Comparison of ENCODE assay signal across 8 cellular contexts in the genomic region with DNA sequence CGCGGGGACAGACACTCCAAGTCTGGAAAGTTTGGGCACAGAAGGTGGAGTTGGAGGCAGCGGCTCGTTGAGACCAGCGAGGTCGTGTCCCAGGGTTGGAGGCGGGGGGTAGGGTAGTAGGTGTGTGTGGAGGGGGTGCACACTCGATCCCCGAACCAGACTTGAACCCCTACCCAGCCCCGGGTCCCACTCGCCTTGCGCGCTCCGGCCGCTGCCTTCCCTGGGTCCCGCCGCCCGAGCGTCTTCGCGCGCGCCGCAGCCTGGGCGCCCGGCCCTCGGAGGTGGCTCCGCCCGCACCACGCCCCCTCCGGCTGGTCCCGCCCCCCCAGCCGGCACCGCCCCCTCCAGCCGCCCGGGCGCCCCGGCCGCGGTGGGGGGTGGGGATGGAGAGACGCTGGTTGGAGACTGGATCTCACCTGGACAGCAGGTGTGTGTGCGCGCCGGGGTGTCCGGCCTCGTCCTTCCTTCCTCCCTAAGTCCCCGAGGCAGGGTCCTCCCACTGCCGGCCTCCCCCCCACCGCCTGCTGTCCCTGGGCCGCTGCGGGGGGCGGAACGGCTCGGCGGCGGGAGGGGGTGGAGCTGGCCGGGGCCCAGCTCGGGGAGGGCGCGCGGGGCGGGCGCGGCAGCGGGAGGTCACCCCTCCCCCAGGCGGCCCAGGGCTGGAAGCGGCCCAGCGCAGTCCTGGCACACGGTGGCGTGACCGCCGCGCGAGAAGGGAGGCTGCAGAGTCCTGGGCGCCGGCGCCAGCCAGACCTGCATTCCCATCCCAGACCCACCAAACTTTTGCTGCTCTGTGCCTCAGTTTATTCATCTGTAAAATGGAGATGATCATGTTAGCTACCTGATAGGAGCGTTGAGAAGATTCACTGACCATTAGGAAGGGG.
DNase-seq lines count a peak whose midpoint lies in the region; ATAC-seq, FAIRE-seq and TF ChIP-seq lines count a peak whose summit lies in the region.

Gene KANK2 (minus strand): TSS at position 255 of the 884 bp plus-strand sequence. CDS start 3,034 bp downstream, outside the sequence.

- peaks cover 8% of the 10 kb centered on the region for H3K36me3 ChIP-seq in RWPE2 (ENCODE audit: low read depth)

- peak; percentile 75 for ATAC-seq in GM21528 (IDR thresholded peaks at IDR 0.05; ENCODE audit: low FRiP score, unreplicated experiment)
- peak; percentile 78 for ATAC-seq in RWPE2 (ENCODE audit: low read depth)

- no peak for FAIRE-seq in D721Med (lab: Jason Lieb, UNC)

- no peak within 1 kb of the TSS for H3K27ac Mint-ChIP-seq in nephron progenitor cell
- H3K27ac Mint-ChIP-seq in stimulated activated naive CD8-positive, alpha-beta T cell treated with anti-CD3 and anti-CD28 coated beads, Interleukin-15, Interleukin-2, amounts not matched to agents 100 ng/mL and 50 ng/mL, for 24 hours, result no peak within 1 kb of the TSS

- in situ Hi-C loops in KBM-7 (cut with MboI; ENCODE audit: low pct_unique_long_range_greater_than_20kb, low sequenced_read_pairs), result no loop called here

- DNase-seq in D721Med (ENCODE audit: insufficient read length, low spot score) (peak; percentile 97), KBM-7 (peak; percentile 69), RWPE2 (ENCODE audit: low spot score) (peak; percentile 88), activated gamma-delta T cell treated with Interleukin-2 at 50 U/mL for 16 hours (peak; percentile 66), fibroblast of the conjunctiva (ENCODE audit: low read depth) (peak; percentile 43), nephron progenitor cell (peak; percentile 88)

- H3K27ac ChIP-seq in RWPE2 (ENCODE audit: poor library complexity, severe bottlenecking), result peak within 1 kb of the TSS; percentile 54

- H3K4me3 ChIP-seq in RWPE2 (ENCODE audit: severe bottlenecking), result peak within 1 kb of the TSS; percentile 67

- no peaks in the 10 kb centered on the region for H3K9me3 ChIP-seq in RWPE2 (ENCODE audit: severe bottlenecking)

- no peaks in the 10 kb centered on the region for H3K9me3 Mint-ChIP-seq in nephron progenitor cell
- no peaks in the 10 kb centered on the region for H3K9me3 Mint-ChIP-seq in stimulated activated naive CD8-positive, alpha-beta T cell treated with anti-CD3 and anti-CD28 coated beads, Interleukin-15, Interleukin-2, amounts not matched to agents 100 ng/mL and 50 ng/mL, for 24 hours

- H3K27me3 ChIP-seq in RWPE2 (ENCODE audit: insufficient read depth, poor library complexity, severe bottlenecking), result no peaks in the 10 kb centered on the region

- no peaks in the 10 kb centered on the region for H3K36me3 Mint-ChIP-seq in nephron progenitor cell (ENCODE audit: low read depth)
- no peaks in the 10 kb centered on the region for H3K36me3 Mint-ChIP-seq in stimulated activated naive CD8-positive, alpha-beta T cell treated with anti-CD3 and anti-CD28 coated beads, Interleukin-15, Interleukin-2, amounts not matched to agents 100 ng/mL and 50 ng/mL, for 24 hours (ENCODE audit: low read depth)

- peaks cover 7% of the 10 kb centered on the region for H3K27me3 Mint-ChIP-seq in nephron progenitor cell (ENCODE audit: low read depth, poor library complexity)
- H3K27me3 Mint-ChIP-seq in stimulated activated naive CD8-positive, alpha-beta T cell treated with anti-CD3 and anti-CD28 coated beads, Interleukin-15, Interleukin-2, amounts not matched to agents 100 ng/mL and 50 ng/mL, for 24 hours, result peaks cover 15% of the 10 kb centered on the region

- peak within 1 kb of the TSS; percentile 90 for H3K4me3 Mint-ChIP-seq in nephron progenitor cell
- peak within 1 kb of the TSS; percentile 73 for H3K4me3 Mint-ChIP-seq in stimulated activated naive CD8-positive, alpha-beta T cell treated with anti-CD3 and anti-CD28 coated beads, Interleukin-15, Interleukin-2, amounts not matched to agents 100 ng/mL and 50 ng/mL, for 24 hours

- H3K4me1 Mint-ChIP-seq in nephron progenitor cell, result peaks cover 11% of the 10 kb centered on the region
- peaks cover 3% of the 10 kb centered on the region for H3K4me1 Mint-ChIP-seq in stimulated activated naive CD8-positive, alpha-beta T cell treated with anti-CD3 and anti-CD28 coated beads, Interleukin-15, Interleukin-2, amounts not matched to agents 100 ng/mL and 50 ng/mL, for 24 hours (ENCODE audit: low read depth)

- TF ChIP-seq CTCF in D721Med (IDR thresholded peaks at IDR 0.05; ENCODE audit: insufficient read depth, missing control alignments) (peak; percentile 1), RWPE2 (IDR thresholded peaks at IDR 0.05; ENCODE audit: poor library complexity, severe bottlenecking) (peak; percentile 29), nephron progenitor cell (IDR thresholded peaks at IDR 0.05) (no peak)

- H3K4me1 ChIP-seq in RWPE2 (ENCODE audit: insufficient read depth, poor library complexity, severe bottlenecking), result no peaks in the 10 kb centered on the region

Comparison
In these comparisons a context has a peak if more than half of its experiments do, and no peak if none do; other contexts are left out.
1. Peak in every context shown above with its lines: DNase-seq, ATAC-seq, H3K4me3 ChIP-seq and H3K27ac ChIP-seq.
2. DNase-seq: peak in every context shown above with its lines; median percentile 97 in D721Med; 88 in RWPE2; 88 in nephron progenitor cell; 69 in KBM-7; 66 in activated gamma-delta T cell treated with Interleukin-2 at 50 U/mL for 16 hours; 43 in fibroblast of the conjunctiva.